Comparison of ENCODE assay signal across 1 cellular context in genomic region chr19:17073869-17074627, GRCh38.
TF ChIP-seq lines count a peak whose summit lies in the region.

No MANE protein-coding gene starts in this region.

TF ChIP-seq in GM12878, 131 proteins besides CTCF, POLR2A, EP300 and RAD21 (continued from another document):
- TF ChIP-seq, protein P1, sequence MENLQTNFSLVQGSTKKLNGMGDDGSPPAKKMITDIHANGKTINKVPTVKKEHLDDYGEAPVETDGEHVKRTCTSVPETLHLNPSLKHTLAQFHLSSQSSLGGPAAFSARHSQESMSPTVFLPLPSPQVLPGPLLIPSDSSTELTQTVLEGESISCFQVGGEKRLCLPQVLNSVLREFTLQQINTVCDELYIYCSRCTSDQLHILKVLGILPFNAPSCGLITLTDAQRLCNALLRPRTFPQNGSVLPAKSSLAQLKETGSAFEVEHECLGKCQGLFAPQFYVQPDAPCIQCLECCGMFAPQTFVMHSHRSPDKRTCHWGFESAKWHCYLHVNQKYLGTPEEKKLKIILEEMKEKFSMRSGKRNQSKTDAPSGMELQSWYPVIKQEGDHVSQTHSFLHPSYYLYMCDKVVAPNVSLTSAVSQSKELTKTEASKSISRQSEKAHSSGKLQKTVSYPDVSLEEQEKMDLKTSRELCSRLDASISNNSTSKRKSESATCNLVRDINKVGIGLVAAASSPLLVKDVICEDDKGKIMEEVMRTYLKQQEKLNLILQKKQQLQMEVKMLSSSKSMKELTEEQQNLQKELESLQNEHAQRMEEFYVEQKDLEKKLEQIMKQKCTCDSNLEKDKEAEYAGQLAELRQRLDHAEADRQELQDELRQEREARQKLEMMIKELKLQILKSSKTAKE (IDR thresholded peaks at IDR 0.05; ENCODE audit: low read depth, poor library complexity, severe bottlenecking): peak; percentile 34
- TF ChIP-seq TCF12 (IDR thresholded peaks at IDR 0.05; ENCODE audit: low read depth, low read length) (peak; percentile 78), PKNOX1 (IDR thresholded peaks at IDR 0.05) (peak; percentile 40; the same call in 1 of the 2 replicates), PRDM15 (CRISPR knock-in tag; IDR thresholded peaks at IDR 0.05) (no peak), TCF3 (IDR thresholded peaks at IDR 0.05; ENCODE audit: borderline replicate concordance, insufficient read depth, low read depth, low read length) (peak; percentile 79; the same call in 1 of the 2 replicates)
- TF ChIP-seq, protein P2, sequence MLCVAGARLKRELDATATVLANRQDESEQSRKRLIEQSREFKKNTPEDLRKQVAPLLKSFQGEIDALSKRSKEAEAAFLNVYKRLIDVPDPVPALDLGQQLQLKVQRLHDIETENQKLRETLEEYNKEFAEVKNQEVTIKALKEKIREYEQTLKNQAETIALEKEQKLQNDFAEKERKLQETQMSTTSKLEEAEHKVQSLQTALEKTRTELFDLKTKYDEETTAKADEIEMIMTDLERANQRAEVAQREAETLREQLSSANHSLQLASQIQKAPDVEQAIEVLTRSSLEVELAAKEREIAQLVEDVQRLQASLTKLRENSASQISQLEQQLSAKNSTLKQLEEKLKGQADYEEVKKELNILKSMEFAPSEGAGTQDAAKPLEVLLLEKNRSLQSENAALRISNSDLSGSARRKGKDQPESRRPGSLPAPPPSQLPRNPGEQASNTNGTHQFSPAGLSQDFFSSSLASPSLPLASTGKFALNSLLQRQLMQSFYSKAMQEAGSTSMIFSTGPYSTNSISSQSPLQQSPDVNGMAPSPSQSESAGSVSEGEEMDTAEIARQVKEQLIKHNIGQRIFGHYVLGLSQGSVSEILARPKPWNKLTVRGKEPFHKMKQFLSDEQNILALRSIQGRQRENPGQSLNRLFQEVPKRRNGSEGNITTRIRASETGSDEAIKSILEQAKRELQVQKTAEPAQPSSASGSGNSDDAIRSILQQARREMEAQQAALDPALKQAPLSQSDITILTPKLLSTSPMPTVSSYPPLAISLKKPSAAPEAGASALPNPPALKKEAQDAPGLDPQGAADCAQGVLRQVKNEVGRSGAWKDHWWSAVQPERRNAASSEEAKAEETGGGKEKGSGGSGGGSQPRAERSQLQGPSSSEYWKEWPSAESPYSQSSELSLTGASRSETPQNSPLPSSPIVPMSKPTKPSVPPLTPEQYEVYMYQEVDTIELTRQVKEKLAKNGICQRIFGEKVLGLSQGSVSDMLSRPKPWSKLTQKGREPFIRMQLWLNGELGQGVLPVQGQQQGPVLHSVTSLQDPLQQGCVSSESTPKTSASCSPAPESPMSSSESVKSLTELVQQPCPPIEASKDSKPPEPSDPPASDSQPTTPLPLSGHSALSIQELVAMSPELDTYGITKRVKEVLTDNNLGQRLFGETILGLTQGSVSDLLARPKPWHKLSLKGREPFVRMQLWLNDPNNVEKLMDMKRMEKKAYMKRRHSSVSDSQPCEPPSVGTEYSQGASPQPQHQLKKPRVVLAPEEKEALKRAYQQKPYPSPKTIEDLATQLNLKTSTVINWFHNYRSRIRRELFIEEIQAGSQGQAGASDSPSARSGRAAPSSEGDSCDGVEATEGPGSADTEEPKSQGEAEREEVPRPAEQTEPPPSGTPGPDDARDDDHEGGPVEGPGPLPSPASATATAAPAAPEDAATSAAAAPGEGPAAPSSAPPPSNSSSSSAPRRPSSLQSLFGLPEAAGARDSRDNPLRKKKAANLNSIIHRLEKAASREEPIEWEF (IDR thresholded peaks at IDR 0.05; ENCODE audit: insufficient replicate concordance, low read depth, low read length): no peak
